8 cellular contexts compared by ENCODE assay signal in genomic region chr7:30478349-30479228, GRCh38. TPM values are rescaled to one million over a fixed set of nuclear protein-coding genes. Genes with fewer than 3 reads are reported as not detected.
DNase-seq lines count a peak whose midpoint lies in the region; ATAC-seq and TF ChIP-seq lines count a peak whose summit lies in the region.

Gene NOD1, minus strand, starts transcription at chr7:30478784. Its CDS starts 21,863 bp downstream, at chr7:30456921.

- H3K4me1 Mint-ChIP-seq in activated T-helper 1 cell treated with anti-CD3 and anti-CD28 coated beads, Interleukin-12 subunit alpha, Interleukin-12 subunit beta, Interleukin-2, Interleukin-4 antibody, amounts not matched to agents 30 ng/mL and 10 ng/mL and 1 ng/mL, durations not matched to agents 14 hours and 24 hours and 36 hours (ENCODE audit: low read depth) = peaks cover 61% of the 10 kb centered on the region
- peaks cover 22 to 54% (median 47%) of the 10 kb centered on the region in 7 donors for H3K4me1 Mint-ChIP-seq in naive thymus-derived CD4-positive, alpha-beta T cell
- peaks cover 49% of the 10 kb centered on the region for H3K4me1 Mint-ChIP-seq in stimulated activated memory B cell treated with anti-CD40 and anti-IgM and Interleukin-4, amounts not matched to agents 10 μg/mL and 1 μg/mL and 100 μg/mL, for 72 hours

- intact Hi-C loops in activated T-helper 1 cell treated with anti-CD3 and anti-CD28 coated beads, Interleukin-12 subunit alpha, Interleukin-12 subunit beta, Interleukin-2, Interleukin-4 antibody, amounts not matched to agents 30 ng/mL and 10 ng/mL and 1 ng/mL, durations not matched to agents 14 hours and 24 hours and 36 hours (cut with micrococcal nuclease) = loop anchor here (1.0 to 2.0 kb wide), 8 partner anchors 26 to 452 kb away; partner anchors contain the start of genes FKBP14, GARS1, GGCT and MTURN
- intact Hi-C loops in naive thymus-derived CD4-positive, alpha-beta T cell (cut with micrococcal nuclease) = loop anchor here (1.0 to 5.0 kb wide), 13 partner anchors 26 to 452 kb away; partner anchors contain the start of genes GARS1 (in 2 of the 2), ZNRF2 (in 2 of the 2), FKBP14 (in 1 of the 2) and GGCT (in 1 of the 2)

- H3K36me3 Mint-ChIP-seq in activated T-helper 1 cell treated with anti-CD3 and anti-CD28 coated beads, Interleukin-12 subunit alpha, Interleukin-12 subunit beta, Interleukin-2, Interleukin-4 antibody, amounts not matched to agents 30 ng/mL and 10 ng/mL and 1 ng/mL, durations not matched to agents 14 hours and 24 hours and 36 hours (ENCODE audit: low read depth) = peaks cover 15% of the 10 kb centered on the region
- peaks cover 0 to 15% (median 6%) of the 10 kb centered on the region in 5 donors for H3K36me3 Mint-ChIP-seq in naive thymus-derived CD4-positive, alpha-beta T cell
- H3K36me3 Mint-ChIP-seq in stimulated activated memory B cell treated with anti-CD40 and anti-IgM and Interleukin-4, amounts not matched to agents 10 μg/mL and 1 μg/mL and 100 μg/mL, for 72 hours = peaks cover 7% of the 10 kb centered on the region

- POLR2A ChIA-PET in naive thymus-derived CD4-positive, alpha-beta T cell (lab: Charles Lee) = interaction anchor here (0.7 to 1.6 kb wide), 7 partner anchors 9 to 450 kb away, joined by 3 to 7 read pairs (median 4); partner anchors contain the start of genes GARS1 and PLEKHA8

- peak; percentile 86 for DNase-seq in D341Med (ENCODE audit: low spot score)
- DNase-seq in HUDEP-2 (lab: John Stamatoyannopoulos, UW; ENCODE audit: unreplicated experiment in 76 of 76) = peak in 67 of 76 experiments; percentile 16 to 88 (median 62)
- peak; percentile 71 to 90 (median 89) for DNase-seq in Peyer's patch
- DNase-seq in activated T-helper 1 cell treated with anti-CD3 and anti-CD28 coated beads, Interleukin-12 subunit alpha, Interleukin-12 subunit beta, Interleukin-2, Interleukin-4 antibody, amounts not matched to agents 30 ng/mL and 10 ng/mL and 1 ng/mL, durations not matched to agents 14 hours and 24 hours and 36 hours (ENCODE audit: low spot score) = peak; percentile 71
- DNase-seq in fibroblast of gingiva (ENCODE audit: low read depth) = peak; percentile 73
- DNase-seq in naive thymus-derived CD4-positive, alpha-beta T cell = peak; percentile 50 to 80 (median 65)

- no peaks in the 10 kb centered on the region for H3K9me3 Mint-ChIP-seq in activated T-helper 1 cell treated with anti-CD3 and anti-CD28 coated beads, Interleukin-12 subunit alpha, Interleukin-12 subunit beta, Interleukin-2, Interleukin-4 antibody, amounts not matched to agents 30 ng/mL and 10 ng/mL and 1 ng/mL, durations not matched to agents 14 hours and 24 hours and 36 hours
- no peaks in the 10 kb centered on the region for H3K9me3 Mint-ChIP-seq in naive thymus-derived CD4-positive, alpha-beta T cell
- no peaks in the 10 kb centered on the region for H3K9me3 Mint-ChIP-seq in stimulated activated memory B cell treated with anti-CD40 and anti-IgM and Interleukin-4, amounts not matched to agents 10 μg/mL and 1 μg/mL and 100 μg/mL, for 72 hours

- ATAC-seq in GM21367 (IDR thresholded peaks at IDR 0.05; ENCODE audit: unreplicated experiment) = peak; percentile 89
- peak; percentile 91 for ATAC-seq in naive thymus-derived CD4-positive, alpha-beta T cell
- peak; percentile 96 for ATAC-seq in stimulated activated memory B cell treated with anti-CD40 and anti-IgM and Interleukin-4, amounts not matched to agents 10 μg/mL and 1 μg/mL and 100 μg/mL, for 72 hours

- CTCF ChIA-PET in naive thymus-derived CD4-positive, alpha-beta T cell (lab: Charles Lee) = interaction anchor here (0.7 to 1.5 kb wide), 5 partner anchors 32 to 248 kb away, joined by 3 to 4 read pairs (median 3); no protein-coding TSS in a partner anchor

- peak; percentile 66 to 74 for TF ChIP-seq POLR2A in Peyer's patch (IDR thresholded peaks at IDR 0.05)

- H3K4me1 ChIP-seq in Peyer's patch = peaks cover 0 to 27% (median 12%) of the 10 kb centered on the region in 4 donors
- peaks cover 10 to 19% of the 10 kb centered on the region in 2 donors for H3K4me1 ChIP-seq in naive thymus-derived CD4-positive, alpha-beta T cell (ENCODE audit: control insufficient read depth in 2 of 2, insufficient read depth in 2 of 2, low read length in 2 of 2)

- no peaks in the 10 kb centered on the region for H3K27me3 Mint-ChIP-seq in activated T-helper 1 cell treated with anti-CD3 and anti-CD28 coated beads, Interleukin-12 subunit alpha, Interleukin-12 subunit beta, Interleukin-2, Interleukin-4 antibody, amounts not matched to agents 30 ng/mL and 10 ng/mL and 1 ng/mL, durations not matched to agents 14 hours and 24 hours and 36 hours (ENCODE audit: insufficient read depth)
- H3K27me3 Mint-ChIP-seq in naive thymus-derived CD4-positive, alpha-beta T cell = no peaks in the 10 kb centered on the region
- no peaks in the 10 kb centered on the region for H3K27me3 Mint-ChIP-seq in stimulated activated memory B cell treated with anti-CD40 and anti-IgM and Interleukin-4, amounts not matched to agents 10 μg/mL and 1 μg/mL and 100 μg/mL, for 72 hours

- H3K4me3 ChIP-seq in Peyer's patch = peak within 1 kb of the TSS; percentile 56 to 83 (median 70)
- peak within 1 kb of the TSS; percentile 64 for H3K4me3 ChIP-seq in naive thymus-derived CD4-positive, alpha-beta T cell (ENCODE audit: low read length)

- TF ChIP-seq CTCF in Peyer's patch (IDR thresholded peaks at IDR 0.05) = peak in 1 of 6 experiments; percentile 28

- H3K27ac Mint-ChIP-seq in activated T-helper 1 cell treated with anti-CD3 and anti-CD28 coated beads, Interleukin-12 subunit alpha, Interleukin-12 subunit beta, Interleukin-2, Interleukin-4 antibody, amounts not matched to agents 30 ng/mL and 10 ng/mL and 1 ng/mL, durations not matched to agents 14 hours and 24 hours and 36 hours = peak within 1 kb of the TSS; percentile 91
- H3K27ac Mint-ChIP-seq in naive thymus-derived CD4-positive, alpha-beta T cell = peak within 1 kb of the TSS in 6 of 9 donors; percentile 73 to 95 (median 90)
- no peak within 1 kb of the TSS for H3K27ac Mint-ChIP-seq in stimulated activated memory B cell treated with anti-CD40 and anti-IgM and Interleukin-4, amounts not matched to agents 10 μg/mL and 1 μg/mL and 100 μg/mL, for 72 hours

- H3K27me3 ChIP-seq in Peyer's patch = no peaks in the 10 kb centered on the region
- H3K27me3 ChIP-seq in naive thymus-derived CD4-positive, alpha-beta T cell (ENCODE audit: control insufficient read depth in 2 of 2, insufficient read depth in 2 of 2, low read length in 2 of 2) = no peaks in the 10 kb centered on the region

- H3K4me3 Mint-ChIP-seq in activated T-helper 1 cell treated with anti-CD3 and anti-CD28 coated beads, Interleukin-12 subunit alpha, Interleukin-12 subunit beta, Interleukin-2, Interleukin-4 antibody, amounts not matched to agents 30 ng/mL and 10 ng/mL and 1 ng/mL, durations not matched to agents 14 hours and 24 hours and 36 hours = peak within 1 kb of the TSS; percentile 90
- H3K4me3 Mint-ChIP-seq in naive thymus-derived CD4-positive, alpha-beta T cell = peak within 1 kb of the TSS in 9 of 10 donors; percentile 92 to 95 (median 94)
- H3K4me3 Mint-ChIP-seq in stimulated activated memory B cell treated with anti-CD40 and anti-IgM and Interleukin-4, amounts not matched to agents 10 μg/mL and 1 μg/mL and 100 μg/mL, for 72 hours = peak within 1 kb of the TSS; percentile 93

- H3K36me3 ChIP-seq in Peyer's patch = no peaks in the 10 kb centered on the region
- peaks cover 0 to 3% (median 0%) of the 10 kb centered on the region in 3 experiments for H3K36me3 ChIP-seq in naive thymus-derived CD4-positive, alpha-beta T cell (ENCODE audit: control insufficient read depth in 2 of 3, insufficient read depth in 3 of 3, low read length in 3 of 3)

- no peaks in the 10 kb centered on the region for H3K9me3 ChIP-seq in Peyer's patch
- no peaks in the 10 kb centered on the region for H3K9me3 ChIP-seq in naive thymus-derived CD4-positive, alpha-beta T cell (ENCODE audit: control insufficient read depth in 2 of 3, low read length in 3 of 3)

- H3K27ac ChIP-seq in Peyer's patch = peak within 1 kb of the TSS; percentile 82 to 92 (median 90)
- H3K27ac ChIP-seq in naive thymus-derived CD4-positive, alpha-beta T cell (ENCODE audit: low read depth, low read length) = peak within 1 kb of the TSS; percentile 80

RNA-seq across cellular contexts. Expression of gene NOD1, which starts in this region (rescaled TPM):
- total RNA-seq in Peyer's patch = 10 to 100 TPM in 3 of 4 donors, 1 to 10 TPM in 1; 4.0 to 29.7 (median 21.0) TPM
- 9.1 and 13.1 TPM in 2 replicates for total RNA-seq in activated T-helper 1 cell treated with anti-CD3 and anti-CD28 coated beads, Interleukin-12 subunit alpha, Interleukin-12 subunit beta, Interleukin-2, Interleukin-4 antibody, amounts not matched to agents 30 ng/mL and 10 ng/mL and 1 ng/mL, durations not matched to agents 14 hours and 24 hours and 36 hours
- total RNA-seq in naive thymus-derived CD4-positive, alpha-beta T cell = 10 to 100 TPM; 17.3 to 24.6 (median 19.2) TPM
- 1 to 10 TPM; 6.1 to 6.5 TPM for polyA plus RNA-seq in naive thymus-derived CD4-positive, alpha-beta T cell

Comparison
In these comparisons a context has a peak if more than half of its experiments do, and no peak if none do; other contexts are left out.
1. Peak in every context shown above with its lines: DNase-seq, ATAC-seq, H3K4me3 ChIP-seq and H3K27ac ChIP-seq.